ENCODE assay signal across 11 cellular contexts in genomic region chr2:230128943-230129342, GRCh38.
A peak's percentile ranks its signal among the peaks of the same experiment; 100 is the strongest.
DNase-seq lines count a peak whose midpoint lies in the region; ATAC-seq and TF ChIP-seq lines count a peak whose summit lies in the region.
"Had no signal": no experiment of that assay in that cellular context is flagged by ENCODE, and none has a peak within 500 bp of the region (broad histone marks: within the 10 kb centered on the region; RNA-seq: fewer than 3 reads in every experiment).

No MANE protein-coding gene starts in this region.

- peaks cover 0 to 19% (median 3%) of the 10 kb centered on the region in 12 donors for H3K9me3 ChIP-seq in heart left ventricle
- H3K9me3 ChIP-seq in mucosa of rectum (ENCODE audit: control insufficient read depth in 2 of 2, low read length in 2 of 2): no peaks in the 10 kb centered on the region

- H3K36me3 ChIP-seq in heart left ventricle (no peaks in the 10 kb centered on the region), mucosa of rectum (ENCODE audit: control insufficient read depth in 2 of 2, insufficient read depth in 2 of 2, low read length in 2 of 2) (no peaks in the 10 kb centered on the region)

- H3K27me3 ChIP-seq in heart left ventricle (no peaks in the 10 kb centered on the region), mucosa of rectum (ENCODE audit: control insufficient read depth in 2 of 2, insufficient read depth in 2 of 2, low read length in 2 of 2) (no peaks in the 10 kb centered on the region)

- intact Hi-C loops in heart left ventricle (cut with DNase I): loop anchor here in 1 of 10 donors (10.0 kb wide), 1 partner anchor 54 kb away; no protein-coding TSS in a partner anchor
- intact Hi-C loops in left ventricle myocardium superior (cut with micrococcal nuclease): no loop called here

- TF ChIP-seq CTCF in heart left ventricle (IDR thresholded peaks at IDR 0.05) (no peak), coronary artery (IDR thresholded peaks at IDR 0.05) (no peak)

- no peak overlapping the region for H3K9ac ChIP-seq in mucosa of rectum (ENCODE audit: low read depth in 1 of 2, low read length in 2 of 2)

- H3K4me1 ChIP-seq in heart left ventricle: peaks cover 0 to 54% (median 15%) of the 10 kb centered on the region in 12 donors
- peaks cover 0 to 2% of the 10 kb centered on the region in 2 donors for H3K4me1 ChIP-seq in mucosa of rectum (ENCODE audit: control insufficient read depth in 2 of 2, insufficient read depth in 2 of 2, low read length in 2 of 2)

- TF ChIP-seq POLR2A in heart left ventricle (IDR thresholded peaks at IDR 0.05): no peak

- ATAC-seq in heart left ventricle (peak in 1 of 4 donors; percentile 29), left ventricle myocardium superior (no peak)

- peak overlapping the region in 1 of 12 donors; percentile 8 for H3K4me3 ChIP-seq in heart left ventricle
- H3K4me3 ChIP-seq in coronary artery: peak overlapping the region; percentile 36
- no peak overlapping the region for H3K4me3 ChIP-seq in mucosa of rectum (ENCODE audit: low read length in 2 of 2)

- H3K27ac ChIP-seq in heart left ventricle (peak overlapping the region; percentile 25 to 85 (median 56)), coronary artery (peak overlapping the region in 1 of 2 donors; percentile 36), mucosa of rectum (ENCODE audit: low read depth in 2 of 2, low read length in 2 of 2) (peak overlapping the region; percentile 10 to 30)
- H3K27ac ChIP-seq: 22Rv1, epithelial cell of prostate had no signal

- peak in 1 of 5 donors; percentile 12 for DNase-seq in heart left ventricle
- no peak for DNase-seq in left ventricle myocardium superior
- no peak for DNase-seq in coronary artery (ENCODE audit: low spot score)
- DNase-seq in ureter (ENCODE audit: low spot score): peak; percentile 47
- no peak for DNase-seq in HPDE6-E6E7 (ENCODE audit: extremely low spot score)
- no peak for DNase-seq in putamen (ENCODE audit: low spot score)
- DNase-seq in NCI-H345 treated with DMSO at 0.1 percent for 48 hours (lab: John Stamatoyannopoulos, UW; ENCODE audit: unreplicated experiment): no peak
- DNase-seq: NCI-H2081 had no signal

- 41 to 62% (median 47%) methylated on average over 6 of the region's 6 CpGs for WGBS in heart left ventricle, 4 donors
